In the genomic region with DNA sequence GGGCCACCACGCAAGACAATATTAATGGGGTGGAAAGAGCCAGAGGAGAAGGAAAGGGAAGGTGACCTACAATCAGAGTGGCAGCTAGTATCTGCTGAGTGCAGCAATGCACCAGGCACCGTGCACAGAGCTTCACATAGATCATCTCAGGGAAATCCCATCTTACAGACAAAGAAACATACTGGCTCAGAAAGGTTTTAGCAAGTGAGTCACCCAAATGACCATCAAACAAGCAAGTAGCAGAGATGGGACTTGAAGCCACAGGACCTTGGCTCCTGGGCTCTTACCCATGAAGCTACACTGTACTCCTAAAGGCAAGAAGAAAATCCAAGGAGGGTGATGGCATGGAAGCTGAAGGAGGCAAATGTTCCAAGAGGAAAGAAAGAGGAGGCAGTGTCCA, we compare ENCODE assay signal across 12 cellular contexts. TPM values are rescaled to one million over a fixed set of nuclear protein-coding genes. Genes with fewer than 3 reads are reported as not detected.
DNase-seq lines count a peak whose midpoint lies in the region; ATAC-seq and TF ChIP-seq lines count a peak whose summit lies in the region.
"Had no signal": no experiment of that assay in that cellular context is flagged by ENCODE, and none has a peak within 500 bp of the region (broad histone marks: within the 10 kb centered on the region; RNA-seq: fewer than 3 reads in every experiment).

No MANE protein-coding gene starts in this region.

- ATAC-seq in HG02678 (IDR thresholded peaks at IDR 0.05; ENCODE audit: unreplicated experiment), result peak; percentile 47
- no peak for ATAC-seq in CD8-positive, alpha-beta T cell

- H3K27ac Mint-ChIP-seq in CD8-positive, alpha-beta T cell, result no peak overlapping the region

- H3K27me3 ChIP-seq in ascending aorta (no peaks in the 10 kb centered on the region), mesendoderm (ENCODE audit: insufficient read depth, low read length, poor library complexity) (no peaks in the 10 kb centered on the region)
- no peaks in the 10 kb centered on the region for H3K27me3 ChIP-seq in CD8-positive, alpha-beta T cell (ENCODE audit: insufficient read depth, low read length)

- peaks cover 55% of the 10 kb centered on the region for H3K79me2 ChIP-seq in mesendoderm (ENCODE audit: control insufficient read depth, insufficient read depth, low read length)

- POLR2A ChIA-PET in CD8-positive, alpha-beta T cell (lab: Charles Lee), result no interaction called here

- peak overlapping the region; percentile 23 for H3K4me3 ChIP-seq in ascending aorta
- no peak overlapping the region for H3K4me3 ChIP-seq in mesendoderm (ENCODE audit: low read length)
- no peak overlapping the region for H3K4me3 ChIP-seq in CD8-positive, alpha-beta T cell (ENCODE audit: low read depth, low read length)
- H3K4me3 ChIP-seq: prostate gland had no signal

- intact Hi-C loops in ascending aorta (cut with DNase I), result no loop called here
- intact Hi-C loops in CD8-positive, alpha-beta T cell (cut with DNase I, micrococcal nuclease), result no loop called here

- H3K4me1 Mint-ChIP-seq in CD8-positive, alpha-beta T cell (ENCODE audit: low read depth), result peaks cover 7% of the 10 kb centered on the region

- H2AK5ac ChIP-seq in mesendoderm (ENCODE audit: low read length), result no peak overlapping the region

- no peak overlapping the region for H2BK120ac ChIP-seq in mesendoderm (ENCODE audit: low read depth, low read length)

- no peak overlapping the region for H4K5ac ChIP-seq in mesendoderm (ENCODE audit: low read length)

- no peak overlapping the region for H2BK15ac ChIP-seq in mesendoderm (replicated peaks; ENCODE audit: low read depth)

- in situ Hi-C loops in KBM-7 (cut with MboI; ENCODE audit: low pct_unique_long_range_greater_than_20kb, low sequenced_read_pairs), result no loop called here

- peaks cover 6% of the 10 kb centered on the region for H3K36me3 Mint-ChIP-seq in CD8-positive, alpha-beta T cell

- H3K36me3 ChIP-seq in ascending aorta (peaks cover 8 to 19% of the 10 kb centered on the region in 2 donors), mesendoderm (ENCODE audit: control insufficient read depth, insufficient read depth, low read length) (peaks cover 7% of the 10 kb centered on the region)
- H3K36me3 ChIP-seq in CD8-positive, alpha-beta T cell (ENCODE audit: insufficient read depth, low read length), result no peaks in the 10 kb centered on the region
- H3K36me3 ChIP-seq: prostate gland had no signal

- H3K9me3 Mint-ChIP-seq in CD8-positive, alpha-beta T cell, result no peaks in the 10 kb centered on the region
- H3K9me3 Mint-ChIP-seq: CD8-positive, alpha-beta memory T cell had no signal

- CTCF ChIA-PET in CD8-positive, alpha-beta T cell (lab: Charles Lee), result no interaction called here

- H3K56ac ChIP-seq in mesendoderm (ENCODE audit: low read length), result peak overlapping the region; percentile 30

- WGBS in mesendoderm (ENCODE audit: extremely low coverage, insufficient coverage, low lambda C conversion rate), result no CpG with 5 or more reads among the region's 2 CpGs

- H3K9ac ChIP-seq in mesendoderm (ENCODE audit: low read length), result no peak overlapping the region

- peaks cover 27% of the 10 kb centered on the region for H3K79me1 ChIP-seq in mesendoderm (ENCODE audit: low read length)

- H2BK5ac ChIP-seq in mesendoderm (ENCODE audit: low read length), result peak overlapping the region; percentile 20

- H3K4me2 ChIP-seq in mesendoderm (ENCODE audit: low read length), result no peak overlapping the region

- H3K4me3 Mint-ChIP-seq in CD8-positive, alpha-beta T cell, result no peak overlapping the region

- H3K27ac ChIP-seq in ascending aorta (peak overlapping the region; percentile 86), mesendoderm (ENCODE audit: low read depth, low read length) (no peak overlapping the region)
- H3K27ac ChIP-seq in CD8-positive, alpha-beta T cell (ENCODE audit: low read depth, low read length), result no peak overlapping the region

- DNase-seq in AG08395 (ENCODE audit: low spot score) (peak; percentile 8), ascending aorta (ENCODE audit: low spot score in 2 of 2) (no peak), mesendoderm (no peak), COR-L47 (lab: John Stamatoyannopoulos, UW) (no peak), KBM-7 (no peak)
- no peak for DNase-seq in CD8-positive, alpha-beta T cell
- no peak for DNase-seq in activated naive CD4-positive, alpha-beta T cell (lab: John Stamatoyannopoulos, UW)
- DNase-seq: activated CD4-positive, alpha-beta T cell treated with anti-CD3 and anti-CD28 coated beads for 1 hour; CD8-positive, alpha-beta memory T cell; NCI-H2081 treated with DMSO at 0.1 percent for 48 hours had no signal

- TF ChIP-seq CTCF in ascending aorta (IDR thresholded peaks at IDR 0.05), result no peak
- no peak for TF ChIP-seq CTCF in CD8-positive, alpha-beta T cell (IDR thresholded peaks at IDR 0.05)

- no peak overlapping the region for H3K4ac ChIP-seq in mesendoderm (ENCODE audit: low read depth, low read length)

- no peak overlapping the region for H4K8ac ChIP-seq in mesendoderm (ENCODE audit: low read depth, low read length)

- H3K23ac ChIP-seq in mesendoderm (ENCODE audit: low read length), result no peak overlapping the region

- H3K4me1 ChIP-seq in ascending aorta, result peaks cover 6 to 42% of the 10 kb centered on the region in 2 donors
- peaks cover 18% of the 10 kb centered on the region for H3K4me1 ChIP-seq in mesendoderm (ENCODE audit: control insufficient read depth, low read depth, low read length)
- H3K4me1 ChIP-seq in CD8-positive, alpha-beta T cell (ENCODE audit: insufficient read depth, low read length), result no peaks in the 10 kb centered on the region
- H3K4me1 ChIP-seq: prostate gland had no signal

- H3K18ac ChIP-seq in mesendoderm (ENCODE audit: low read length), result no peak overlapping the region

- no peaks in the 10 kb centered on the region for H3K9me3 ChIP-seq in ascending aorta
- H3K9me3 ChIP-seq in CD8-positive, alpha-beta T cell (ENCODE audit: low read length), result no peaks in the 10 kb centered on the region
- H3K9me3 ChIP-seq: prostate gland had no signal

- no peaks in the 10 kb centered on the region for H3K27me3 Mint-ChIP-seq in CD8-positive, alpha-beta T cell (ENCODE audit: low read depth)
- H3K27me3 Mint-ChIP-seq: CD8-positive, alpha-beta memory T cell had no signal

RNA-seq across cellular contexts. Expression of a gene that starts 6.8 kb away (rescaled TPM):
- total RNA-seq in ascending aorta, result 203 TPM
- 218 TPM for polyA plus RNA-seq in mesendoderm (2013, experiment 1 of 2)
- 225 TPM for polyA plus RNA-seq in mesendoderm (2013, experiment 2 of 2)
- total RNA-seq in CD8-positive, alpha-beta T cell, result 10 to 100 TPM; 26.8 to 28.2 TPM

Comparison
In these comparisons a context has a peak if more than half of its experiments do, and no peak if none do; other contexts are left out.
1. H3K27ac ChIP-seq: peak in ascending aorta (2 of 2); none in mesendoderm (single experiment) and CD8-positive, alpha-beta T cell (single experiment).
2. H3K4me3 ChIP-seq: peak in ascending aorta (2 of 2); none in mesendoderm (single experiment) and CD8-positive, alpha-beta T cell (single experiment).